In the genomic region with DNA sequence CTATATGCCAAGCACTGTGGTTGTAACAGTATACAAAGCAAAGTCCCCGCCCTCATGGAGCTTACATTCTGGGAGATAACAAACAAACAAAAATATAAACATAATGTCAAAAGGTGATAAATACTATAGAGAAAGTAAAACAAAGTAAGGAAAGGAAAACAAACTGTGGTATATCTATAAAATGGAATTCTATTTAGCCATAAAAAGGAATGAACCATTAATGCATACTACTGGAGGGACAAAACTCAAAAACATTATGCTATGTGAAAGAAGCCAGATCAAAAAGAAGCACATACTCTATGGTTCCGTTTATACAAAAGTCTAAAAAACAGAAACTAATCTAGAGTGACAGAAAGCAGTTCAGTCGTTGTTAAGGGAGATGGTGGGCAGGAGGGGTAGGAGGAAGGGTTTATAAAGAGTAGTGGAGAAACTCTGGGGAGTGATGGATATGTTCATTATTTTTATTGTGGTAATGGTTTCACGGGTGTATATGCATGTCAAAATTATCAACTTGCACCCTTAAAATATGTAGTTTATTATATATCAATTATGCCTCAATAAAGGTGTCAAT, we compare ENCODE assay signal across 8 cellular contexts. TPM values are rescaled to one million over a fixed set of nuclear protein-coding genes. Genes with fewer than 3 reads are reported as not detected.
"Had no signal": no experiment of that assay in that cellular context is flagged by ENCODE, and none has a peak within 500 bp of the region (broad histone marks: within the 10 kb centered on the region; RNA-seq: fewer than 3 reads in every experiment).

No MANE protein-coding gene starts in this region.

- H3K27ac ChIP-seq: GM23248 had no signal

- H3K9me3 ChIP-seq: HAP-1 had no signal

- ATAC-seq: HCT116 had no signal

- H3K4me1 Mint-ChIP-seq: IgD-negative memory B cell had no signal

- DNase-seq: GM23248, GOT3, H7, KBM-7 had no signal

- H2AFZ ChIP-seq: GM23248 had no signal

- H3K4me3 ChIP-seq: GM23248, HAP-1 had no signal

- H3K36me3 Mint-ChIP-seq: IgD-negative memory B cell had no signal

- H3K4me3 Mint-ChIP-seq: IgD-negative memory B cell had no signal

- H3K27ac Mint-ChIP-seq: IgD-negative memory B cell had no signal

- FAIRE-seq: HTR-8/SVneo had no signal

- H3K9ac ChIP-seq: GM23248 had no signal

RNA-seq across cellular contexts. Expression of a gene that starts 31.5 kb away (rescaled TPM):
- total RNA-seq: GM23248 had no signal
- polyA plus RNA-seq: GM23248 had no signal
